8 cellular contexts compared by ENCODE assay signal in the genomic region with DNA sequence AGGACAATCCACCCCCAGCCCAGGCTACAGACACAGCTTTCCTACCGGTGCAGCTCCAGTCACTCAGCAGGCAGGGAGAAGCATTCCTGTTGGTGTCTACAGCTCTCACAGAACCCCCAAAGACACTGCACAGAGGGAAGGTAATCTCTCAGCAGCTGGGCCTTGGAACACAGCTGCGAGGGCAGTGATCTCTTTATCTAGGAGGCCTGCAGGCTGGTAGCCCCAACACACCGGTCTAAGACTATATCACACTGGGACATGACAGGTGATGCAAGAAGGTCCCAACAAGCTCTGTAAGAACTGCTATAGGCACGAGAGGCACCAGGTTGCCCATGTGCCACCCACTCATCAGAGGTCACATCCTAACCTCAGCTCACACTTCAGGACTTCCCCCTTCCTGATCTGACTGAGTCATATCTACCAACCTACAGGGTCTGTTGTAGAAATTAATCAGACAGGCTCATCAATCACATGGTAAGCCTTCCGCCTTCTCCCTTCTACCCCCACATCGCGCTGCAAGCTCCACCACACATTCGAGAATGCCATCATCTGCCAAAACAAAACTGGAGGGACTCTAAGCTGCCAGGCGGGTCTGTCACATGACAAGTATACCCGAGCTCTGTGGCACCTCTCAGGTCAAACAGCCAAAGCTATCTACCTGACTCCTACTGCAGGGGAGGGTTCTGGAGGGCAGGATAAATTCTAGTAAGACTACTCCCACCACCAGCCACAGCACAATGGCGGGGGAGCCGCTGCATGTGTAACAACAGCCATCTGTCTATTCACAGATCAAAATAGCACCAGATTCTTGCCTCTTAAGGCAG. TPM values are rescaled to one million over a fixed set of nuclear protein-coding genes. Genes with fewer than 3 reads are reported as not detected.
A peak's percentile ranks its signal among the peaks of the same experiment; 100 is the strongest.
DNase-seq lines count a peak whose midpoint lies in the region; ATAC-seq, FAIRE-seq and TF ChIP-seq lines count a peak whose summit lies in the region.

No MANE protein-coding gene starts in this region.

- no peaks in the 10 kb centered on the region for H3K9me3 ChIP-seq in skeletal muscle satellite cell (replicated peaks; ENCODE audit: low read length)

- TF ChIP-seq POLR2A in H54 (IDR thresholded peaks at IDR 0.05; ENCODE audit: low read depth, low read length): no peak

- peak overlapping the region; percentile 52 for H3K4me3 Mint-ChIP-seq in activated CD8-positive, alpha-beta T cell treated with anti-CD3 and anti-CD28 coated beads for 36 hours

- H3K4me3 ChIP-seq in epithelial cell of esophagus (ENCODE audit: low read length) (no peak overlapping the region), skeletal muscle satellite cell (ENCODE audit: low read length) (no peak overlapping the region)

- peak; percentile 58 for ATAC-seq in GM21723 (IDR thresholded peaks at IDR 0.05; ENCODE audit: unreplicated experiment)
- peak; percentile 74 for ATAC-seq in activated CD8-positive, alpha-beta T cell treated with anti-CD3 and anti-CD28 coated beads for 36 hours

- H3K27me3 Mint-ChIP-seq in activated CD8-positive, alpha-beta T cell treated with anti-CD3 and anti-CD28 coated beads for 36 hours: no peaks in the 10 kb centered on the region

- TF ChIP-seq CTCF in activated CD8-positive, alpha-beta T cell treated with anti-CD3 and anti-CD28 coated beads for 36 hours (IDR thresholded peaks at IDR 0.05): no peak
- no peak for TF ChIP-seq CTCF in epithelial cell of esophagus (IDR thresholded peaks at IDR 0.05; ENCODE audit: insufficient read depth, low read depth, low read length, missing control alignments)

- H3K36me3 Mint-ChIP-seq in activated CD8-positive, alpha-beta T cell treated with anti-CD3 and anti-CD28 coated beads for 36 hours (ENCODE audit: low read depth): peaks cover 9% of the 10 kb centered on the region

- H3K9ac ChIP-seq in skeletal muscle satellite cell (ENCODE audit: low read depth, low read length): no peak overlapping the region

- peaks cover 88% of the 10 kb centered on the region for H3K4me1 Mint-ChIP-seq in activated CD8-positive, alpha-beta T cell treated with anti-CD3 and anti-CD28 coated beads for 36 hours (ENCODE audit: low read depth)

- H3K27ac Mint-ChIP-seq in activated CD8-positive, alpha-beta T cell treated with anti-CD3 and anti-CD28 coated beads for 36 hours: peak overlapping the region; percentile 91

- H3K9me3 Mint-ChIP-seq in activated CD8-positive, alpha-beta T cell treated with anti-CD3 and anti-CD28 coated beads for 36 hours: no peaks in the 10 kb centered on the region

- intact Hi-C loops in activated CD8-positive, alpha-beta T cell treated with anti-CD3 and anti-CD28 coated beads for 36 hours (cut with micrococcal nuclease): loop anchor here (2.0 kb wide), 3 partner anchors 15 to 29 kb away; no protein-coding TSS in a partner anchor

- FAIRE-seq in H54 (lab: Jason Lieb, UNC): no peak

- CTCF ChIA-PET in activated CD8-positive, alpha-beta T cell treated with anti-CD3 and anti-CD28 coated beads for 36 hours (lab: Charles Lee): interaction anchor here (0.8 to 6.8 kb wide), 26 partner anchors 7 to 178 kb away, joined by 3 to 102 read pairs (median 6); partner anchors contain the start of gene ABRAXAS2

- H3K27me3 ChIP-seq in skeletal muscle satellite cell (ENCODE audit: control insufficient read depth, insufficient read depth, low read length): no peaks in the 10 kb centered on the region

- DNase-seq in EL (peak; percentile 12), MV-4-11 (lab: John Stamatoyannopoulos, UW) (peak; percentile 83), epithelial cell of esophagus (ENCODE audit: low read depth) (peak; percentile 47), NAMALWA (ENCODE audit: low spot score) (no peak), H54 (ENCODE audit: insufficient read length, low spot score) (no peak)
- peak; percentile 94 for DNase-seq in activated CD8-positive, alpha-beta T cell treated with anti-CD3 and anti-CD28 coated beads for 36 hours

- H3K36me3 ChIP-seq in skeletal muscle satellite cell (ENCODE audit: insufficient read depth, low read length): no peaks in the 10 kb centered on the region

- POLR2A ChIA-PET in activated CD8-positive, alpha-beta T cell treated with anti-CD3 and anti-CD28 coated beads for 36 hours (lab: Charles Lee): interaction anchor here (0.7 to 8.7 kb wide), 25 partner anchors 9 to 184 kb away, joined by 3 to 68 read pairs (median 5); no protein-coding TSS in a partner anchor

- H3K4me2 ChIP-seq in skeletal muscle satellite cell (ENCODE audit: low read length): peak overlapping the region; percentile 69

- peaks cover 41% of the 10 kb centered on the region for H3K4me1 ChIP-seq in skeletal muscle satellite cell (ENCODE audit: control insufficient read depth, insufficient read depth, low read length)

RNA-seq across cellular contexts. Expression of gene FAM53B, which starts 26.1 kb away (rescaled TPM):
- total RNA-seq in activated CD8-positive, alpha-beta T cell treated with anti-CD3 and anti-CD28 coated beads for 36 hours: 10 to 100 TPM; 15.1 to 18.0 TPM
- total RNA-seq in skeletal muscle satellite cell (2012; rRNA removed): 14.4 and 18.6 TPM in 2 replicates

Comparison
In these comparisons a context has a peak if more than half of its experiments do, and no peak if none do; other contexts are left out.
1. DNase-seq: peak in EL (single experiment), MV-4-11 (single experiment), activated CD8-positive, alpha-beta T cell treated with anti-CD3 and anti-CD28 coated beads for 36 hours (single experiment) and epithelial cell of esophagus (single experiment); none in NAMALWA (single experiment) and H54 (single experiment).